ENCODE assay signal across 8 cellular contexts in the genomic region with DNA sequence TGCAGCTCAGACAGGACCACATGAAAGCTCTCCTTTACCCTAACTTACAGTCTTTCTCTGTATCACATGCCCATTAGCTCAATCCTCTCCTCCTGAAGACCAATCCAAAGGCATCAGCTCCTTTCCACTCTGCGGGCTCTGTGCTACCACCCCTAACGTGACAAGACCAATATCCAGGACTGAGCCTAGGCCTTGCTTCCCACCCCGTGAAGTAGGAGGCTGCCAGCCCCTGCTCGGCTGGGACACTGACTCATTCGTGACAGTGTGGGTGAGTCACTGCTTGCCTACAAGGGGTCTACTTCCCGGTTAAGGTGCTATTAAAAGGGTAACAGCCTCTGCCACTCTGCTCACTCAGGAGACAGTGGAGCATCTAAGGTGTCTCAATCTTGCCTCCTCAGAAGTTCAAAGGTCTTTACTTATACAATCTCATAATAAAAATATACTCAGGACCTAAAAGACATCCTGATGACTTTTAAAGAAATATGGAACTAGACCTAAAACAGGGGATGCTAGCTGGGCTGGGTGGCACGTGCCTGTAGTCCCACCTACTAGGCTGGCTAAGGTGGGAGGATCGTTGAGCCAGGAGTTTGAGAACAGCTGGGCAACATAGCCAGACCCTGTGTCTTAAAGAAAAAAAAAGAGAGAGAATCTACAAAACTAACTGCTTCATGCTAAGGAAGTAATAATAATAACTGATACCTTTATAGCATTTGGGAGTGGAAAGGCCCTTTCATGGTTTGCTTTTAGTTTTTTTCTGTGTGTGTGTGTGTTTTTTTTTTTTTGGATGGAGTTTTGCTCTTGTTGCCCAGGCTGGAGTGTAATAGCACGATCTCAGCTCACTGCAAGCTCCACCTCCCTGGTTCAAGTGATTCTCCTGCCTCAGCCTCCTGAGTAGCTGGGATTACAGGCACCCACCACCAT. TPM values are rescaled to one million over a fixed set of nuclear protein-coding genes. Genes with fewer than 3 reads are reported as not detected.
DNase-seq lines count a peak whose midpoint lies in the region; ATAC-seq and TF ChIP-seq lines count a peak whose summit lies in the region.

No MANE protein-coding gene starts in this region.

- DNase-seq in HCEC 1CT = peak; percentile 84
- peak; percentile 65 to 81 for DNase-seq in SW 1271 (lab: John Stamatoyannopoulos, UW)
- peak; percentile 84 to 92 for DNase-seq in foreskin fibroblast
- DNase-seq in stimulated activated CD8-positive, alpha-beta memory T cell treated with anti-CD3 and anti-CD28 coated beads, Interleukin-15, amount 100 ng/mL, for 4 hours (ENCODE audit: low read depth in 2 of 2) = peak; percentile 21 to 36
- DNase-seq in AML-193 (lab: John Stamatoyannopoulos, UW) = no peak
- DNase-seq in NCI-H1105 (lab: John Stamatoyannopoulos, UW) = no peak
- no peak for DNase-seq in CD8-positive, alpha-beta memory T cell

- peak overlapping the region in 4 of 8 donors; percentile 23 to 88 (median 55) for H3K27ac Mint-ChIP-seq in CD8-positive, alpha-beta memory T cell

- no peak for ATAC-seq in GM19351 (IDR thresholded peaks at IDR 0.05; ENCODE audit: unreplicated experiment)

- peaks cover 14 to 16% of the 10 kb centered on the region in 2 donors for H3K27me3 Mint-ChIP-seq in CD8-positive, alpha-beta memory T cell

- H3K9me3 ChIP-seq in CD8-positive, alpha-beta memory T cell (ENCODE audit: low read length) = no peaks in the 10 kb centered on the region

- no peaks in the 10 kb centered on the region for H3K36me3 Mint-ChIP-seq in CD8-positive, alpha-beta memory T cell

- H3K9me3 Mint-ChIP-seq in CD8-positive, alpha-beta memory T cell = peaks cover 0 to 3% (median 0%) of the 10 kb centered on the region in 5 donors

- peak overlapping the region in 1 of 7 donors; percentile 37 for H3K4me3 Mint-ChIP-seq in CD8-positive, alpha-beta memory T cell

- H3K27ac ChIP-seq in CD8-positive, alpha-beta memory T cell (ENCODE audit: low read depth, low read length) = no peak overlapping the region

- CTCF ChIA-PET in CD8-positive, alpha-beta memory T cell (lab: Charles Lee) = no interaction called here

- no peak overlapping the region for H3K4me3 ChIP-seq in foreskin fibroblast (ENCODE audit: low read depth in 1 of 2, low read length in 2 of 2)
- no peak overlapping the region for H3K4me3 ChIP-seq in CD8-positive, alpha-beta memory T cell (ENCODE audit: low read length)

- H3K4me1 Mint-ChIP-seq in CD8-positive, alpha-beta memory T cell = no peaks in the 10 kb centered on the region

- POLR2A ChIA-PET in CD8-positive, alpha-beta memory T cell (lab: Charles Lee) = no interaction called here

- TF ChIP-seq CTCF in foreskin fibroblast (IDR thresholded peaks at IDR 0.05; ENCODE audit: low read depth, low read length) = no peak

- no peaks in the 10 kb centered on the region for H3K36me3 ChIP-seq in CD8-positive, alpha-beta memory T cell (ENCODE audit: insufficient read depth, low read length)

- peaks cover 4% of the 10 kb centered on the region for H3K27me3 ChIP-seq in CD8-positive, alpha-beta memory T cell (ENCODE audit: insufficient read depth, low read length, poor library complexity, severe bottlenecking)

- H3K4me1 ChIP-seq in CD8-positive, alpha-beta memory T cell (ENCODE audit: insufficient read depth, low read length) = peaks cover 2% of the 10 kb centered on the region

RNA-seq across cellular contexts. Expression of a gene that starts 55.0 kb away (rescaled TPM):
- total RNA-seq in CD8-positive, alpha-beta memory T cell = 1 to 10 TPM; 3.0 to 5.7 TPM
- polyA plus RNA-seq in CD8-positive, alpha-beta memory T cell = 2.6 TPM

Comparison
In these comparisons a context has a peak if more than half of its experiments do, and no peak if none do; other contexts are left out.
1. DNase-seq: peak in HCEC 1CT (single experiment), SW 1271 (2 of 2), foreskin fibroblast (2 of 2) and stimulated activated CD8-positive, alpha-beta memory T cell treated with anti-CD3 and anti-CD28 coated beads, Interleukin-15, amount 100 ng/mL, for 4 hours (2 of 2); none in AML-193 (0 of 2), NCI-H1105 (single experiment) and CD8-positive, alpha-beta memory T cell (0 of 5).